8 cellular contexts compared by ENCODE assay signal in genomic region chr20:17965042-17965697, GRCh38. TPM values are rescaled to one million over a fixed set of nuclear protein-coding genes. Genes with fewer than 3 reads are reported as not detected.
DNase-seq lines count a peak whose midpoint lies in the region; ATAC-seq and TF ChIP-seq lines count a peak whose summit lies in the region.

No MANE protein-coding gene starts in this region.

- H3K9me3 Mint-ChIP-seq in activated CD8-positive, alpha-beta memory T cell treated with anti-CD3 and anti-CD28 coated beads, Interleukin-2, amount 10 ng/mL, durations not matched to agents 7 days and 5 days (ENCODE audit: low read depth): no peaks in the 10 kb centered on the region
- H3K9me3 Mint-ChIP-seq in activated CD4-positive, alpha-beta memory T cell treated with anti-CD3 and anti-CD28 coated beads for 36 hours: no peaks in the 10 kb centered on the region

- no peak for TF ChIP-seq POLR2A in tibial nerve (IDR thresholded peaks at IDR 0.05)

- H3K4me1 ChIP-seq in iPS-18a (ENCODE audit: control insufficient read depth, low read depth, low read length) (peaks cover 48% of the 10 kb centered on the region), tibial nerve (peaks cover 0 to 78% (median 52%) of the 10 kb centered on the region in 4 donors)

- H3K27ac Mint-ChIP-seq in activated CD8-positive, alpha-beta memory T cell treated with anti-CD3 and anti-CD28 coated beads, Interleukin-2, amount 10 ng/mL, durations not matched to agents 7 days and 5 days: peak overlapping the region; percentile 96
- H3K27ac Mint-ChIP-seq in activated CD4-positive, alpha-beta memory T cell treated with anti-CD3 and anti-CD28 coated beads for 36 hours: peak overlapping the region; percentile 99

- peaks cover 48% of the 10 kb centered on the region for H3K4me1 Mint-ChIP-seq in activated CD8-positive, alpha-beta memory T cell treated with anti-CD3 and anti-CD28 coated beads, Interleukin-2, amount 10 ng/mL, durations not matched to agents 7 days and 5 days
- H3K4me1 Mint-ChIP-seq in activated CD4-positive, alpha-beta memory T cell treated with anti-CD3 and anti-CD28 coated beads for 36 hours (ENCODE audit: low read depth): peaks cover 53% of the 10 kb centered on the region

- H3K9me3 ChIP-seq in iPS-18a (ENCODE audit: control insufficient read depth, low read depth, low read length) (no peaks in the 10 kb centered on the region), tibial nerve (no peaks in the 10 kb centered on the region)

- H3K36me3 ChIP-seq in iPS-18a (ENCODE audit: control insufficient read depth, low read depth, low read length): peaks cover 15% of the 10 kb centered on the region
- H3K36me3 ChIP-seq in tibial nerve: no peaks in the 10 kb centered on the region

- H3K4me3 ChIP-seq in iPS-18a (ENCODE audit: low read length) (peak overlapping the region; percentile 97), tibial nerve (peak overlapping the region in 2 of 4 donors; percentile 66 to 94)

- no peaks in the 10 kb centered on the region for H3K27me3 Mint-ChIP-seq in activated CD8-positive, alpha-beta memory T cell treated with anti-CD3 and anti-CD28 coated beads, Interleukin-2, amount 10 ng/mL, durations not matched to agents 7 days and 5 days
- no peaks in the 10 kb centered on the region for H3K27me3 Mint-ChIP-seq in activated CD4-positive, alpha-beta memory T cell treated with anti-CD3 and anti-CD28 coated beads for 36 hours

- H3K27ac ChIP-seq in iPS-18a (ENCODE audit: low read length) (no peak overlapping the region), tibial nerve (peak overlapping the region in 3 of 4 donors; percentile 95 to 97 (median 96))

- no peak for TF ChIP-seq CTCF in tibial nerve (IDR thresholded peaks at IDR 0.05)

- H3K27me3 ChIP-seq in iPS-18a (ENCODE audit: control insufficient read depth, insufficient read depth, low read length) (no peaks in the 10 kb centered on the region), tibial nerve (no peaks in the 10 kb centered on the region)

- intact Hi-C loops in activated CD4-positive, alpha-beta memory T cell treated with anti-CD3 and anti-CD28 coated beads for 36 hours (cut with micrococcal nuclease): loop anchor here (5.0 to 10.0 kb wide), 4 partner anchors 430 to 1390 kb away; partner anchors contain the start of genes BFSP1, KIF16B and SMIM26

- TF ChIP-seq EP300 in tibial nerve (IDR thresholded peaks at IDR 0.05): no peak

- H3K4me3 Mint-ChIP-seq in activated CD8-positive, alpha-beta memory T cell treated with anti-CD3 and anti-CD28 coated beads, Interleukin-2, amount 10 ng/mL, durations not matched to agents 7 days and 5 days: peak overlapping the region; percentile 87
- peak overlapping the region; percentile 96 for H3K4me3 Mint-ChIP-seq in activated CD4-positive, alpha-beta memory T cell treated with anti-CD3 and anti-CD28 coated beads for 36 hours

- no peak for ATAC-seq in activated CD8-positive, alpha-beta memory T cell treated with anti-CD3 and anti-CD28 coated beads, Interleukin-2, amount 10 ng/mL, durations not matched to agents 7 days and 5 days

- CTCF ChIA-PET in activated CD8-positive, alpha-beta memory T cell treated with anti-CD3 and anti-CD28 coated beads, Interleukin-2, amount 10 ng/mL, durations not matched to agents 7 days and 5 days (lab: Charles Lee): interaction anchor here (0.7 to 8.3 kb wide), 5 partner anchors 8 to 460 kb away, joined by 3 to 53 read pairs (median 6); no protein-coding TSS in a partner anchor
- CTCF ChIA-PET in activated CD4-positive, alpha-beta memory T cell treated with anti-CD3 and anti-CD28 coated beads for 36 hours (lab: Charles Lee): interaction anchor here (0.8 to 3.7 kb wide), 5 partner anchors 27 to 460 kb away, joined by 3 to 31 read pairs (median 4); no protein-coding TSS in a partner anchor

- peak; percentile 51 for DNase-seq in activated CD8-positive, alpha-beta memory T cell treated with anti-CD3 and anti-CD28 coated beads, Interleukin-2, amount 10 ng/mL, durations not matched to agents 7 days and 5 days
- DNase-seq in activated CD8-positive, alpha-beta memory T cell treated with anti-CD3 and anti-CD28 coated beads, Interleukin-2, amount 50 U/mL, for 48 hours: no peak
- DNase-seq in activated CD4-positive, alpha-beta memory T cell treated with anti-CD3 and anti-CD28 coated beads for 36 hours: no peak
- DNase-seq in tibial nerve (ENCODE audit: low spot score in 2 of 2): no peak
- DNase-seq in NCI-H2107 treated with DMSO at 0.1 percent for 48 hours (lab: John Stamatoyannopoulos, UW; ENCODE audit: unreplicated experiment): no peak
- no peak for DNase-seq in C1 segment of cervical spinal cord (lab: John Stamatoyannopoulos, UW)
- no peak for DNase-seq in NCI-H2029 treated with DMSO at 0.1 percent for 48 hours (lab: John Stamatoyannopoulos, UW)

- H3K36me3 Mint-ChIP-seq in activated CD8-positive, alpha-beta memory T cell treated with anti-CD3 and anti-CD28 coated beads, Interleukin-2, amount 10 ng/mL, durations not matched to agents 7 days and 5 days: peaks cover 73% of the 10 kb centered on the region
- peaks cover 72% of the 10 kb centered on the region for H3K36me3 Mint-ChIP-seq in activated CD4-positive, alpha-beta memory T cell treated with anti-CD3 and anti-CD28 coated beads for 36 hours

- POLR2A ChIA-PET in activated CD4-positive, alpha-beta memory T cell treated with anti-CD3 and anti-CD28 coated beads for 36 hours (lab: Charles Lee): interaction anchor here (0.7 to 4.4 kb wide), 5 partner anchors 9 to 395 kb away, joined by 3 to 20 read pairs (median 7); partner anchors contain the start of genes DSTN and RRBP1

- 57 to 60% methylated on average over 9 of the region's 9 CpGs for WGBS in tibial nerve, 2 donors

- H3K9ac ChIP-seq in iPS-18a (ENCODE audit: low read length): peak overlapping the region; percentile 99

RNA-seq across cellular contexts. Expression of gene SNX5, which starts 3.4 kb away (rescaled TPM):
- total RNA-seq in activated CD8-positive, alpha-beta memory T cell treated with anti-CD3 and anti-CD28 coated beads, Interleukin-2, amount 10 ng/mL, durations not matched to agents 7 days and 5 days: 100 to 1,000 TPM; 178 to 192 TPM
- 100 to 1,000 TPM; 234 to 256 TPM for total RNA-seq in activated CD4-positive, alpha-beta memory T cell treated with anti-CD3 and anti-CD28 coated beads for 36 hours
- 100 to 1,000 TPM in 2 of 4 donors, 10 to 100 TPM in 2; 79.8 to 128 (median 100) TPM for total RNA-seq in tibial nerve

RNA-seq across cellular contexts. Expression of gene MGME1, which starts 3.6 kb away (rescaled TPM):
- total RNA-seq in activated CD8-positive, alpha-beta memory T cell treated with anti-CD3 and anti-CD28 coated beads, Interleukin-2, amount 10 ng/mL, durations not matched to agents 7 days and 5 days: 10 to 100 TPM; 46.6 to 50.7 TPM
- total RNA-seq in activated CD4-positive, alpha-beta memory T cell treated with anti-CD3 and anti-CD28 coated beads for 36 hours: 10 to 100 TPM; 31.0 to 34.7 TPM
- 10 to 100 TPM in 1 of 4 donors, 1 to 10 TPM in 3; 4.6 to 14.7 (median 8.7) TPM for total RNA-seq in tibial nerve
